13 cellular contexts compared by ENCODE assay signal in the genomic region with DNA sequence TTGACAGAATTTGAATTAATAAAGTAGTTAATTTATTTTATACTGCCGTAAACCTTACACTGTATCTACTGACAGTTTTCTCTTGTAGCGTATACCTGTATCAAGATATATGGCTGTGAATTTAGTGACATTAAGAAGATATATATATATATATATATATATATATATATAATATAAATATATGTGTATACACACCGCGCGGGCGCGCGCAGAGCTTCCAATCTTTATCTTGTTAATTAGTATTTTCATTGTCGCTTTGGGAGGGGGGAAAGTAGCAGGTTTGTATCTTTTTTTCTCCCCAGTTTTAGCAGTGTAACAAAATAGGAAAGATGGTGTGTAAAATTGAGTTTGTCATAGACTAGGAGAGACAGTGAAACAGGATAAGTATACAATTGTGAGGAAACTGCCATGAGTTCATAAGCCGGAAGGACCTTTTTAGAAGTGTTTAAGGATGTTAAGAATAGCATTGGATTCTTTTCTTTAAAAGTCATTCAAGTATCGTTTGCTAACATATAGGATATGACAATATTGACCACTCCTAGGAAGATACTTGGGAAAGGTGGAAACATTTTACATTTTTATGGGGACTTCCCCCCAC. TPM values are rescaled to one million over a fixed set of nuclear protein-coding genes. Genes with fewer than 3 reads are reported as not detected.
DNase-seq lines count a peak whose midpoint lies in the region; ATAC-seq, FAIRE-seq and TF ChIP-seq lines count a peak whose summit lies in the region.
"Had no signal": no experiment of that assay in that cellular context is flagged by ENCODE, and none has a peak within 500 bp of the region (broad histone marks: within the 10 kb centered on the region; RNA-seq: fewer than 3 reads in every experiment).

No MANE protein-coding gene starts in this region.

- no peaks in the 10 kb centered on the region for H4K20me1 ChIP-seq in keratinocyte (ENCODE audit: control insufficient read depth, extremely low read depth, insufficient read depth, low read length)

- CTCF ChIA-PET in T-cell (lab: Charles Lee): no interaction called here

- peak overlapping the region in 9 of 10 donors; percentile 52 to 95 (median 79) for H3K4me3 ChIP-seq in heart right ventricle
- peak overlapping the region; percentile 78 to 95 (median 91) for H3K4me3 ChIP-seq in keratinocyte (ENCODE audit: control insufficient read depth in 2 of 3, extremely low read depth in 1 of 3, insufficient read depth in 2 of 3, low read depth in 1 of 3, low read length in 3 of 3)

- no peak for ATAC-seq in heart right ventricle
- ATAC-seq in left ventricle myocardium superior: no peak
- ATAC-seq in T-cell (replicated peaks in 1 of 4): no peak
- no peak for ATAC-seq in GM18867 (IDR thresholded peaks at IDR 0.05; ENCODE audit: unreplicated experiment)

- peak overlapping the region; percentile 32 to 91 (median 53) for H3K4me3 Mint-ChIP-seq in T-cell

- H3K4me2 ChIP-seq in keratinocyte (ENCODE audit: control insufficient read depth, extremely low read depth, insufficient read depth, low read depth, low read length): peak overlapping the region; percentile 94

- FAIRE-seq in keratinocyte (lab: Jason Lieb, UNC): peak; percentile 60

- peaks cover 0 to 6% (median 0%) of the 10 kb centered on the region in 9 donors for H3K36me3 ChIP-seq in heart right ventricle
- H3K36me3 ChIP-seq in keratinocyte (ENCODE audit: control insufficient read depth in 2 of 2, extremely low read depth in 1 of 2, insufficient read depth in 2 of 2, low read length in 2 of 2): peaks cover 2 to 5% of the 10 kb centered on the region in 2 experiments

- WGBS in heart right ventricle, 2 donors: 43 to 47% methylated on average over 11 of the region's 11 CpGs

- H3K4me1 ChIP-seq in heart right ventricle: peaks cover 0 to 74% (median 58%) of the 10 kb centered on the region in 9 donors
- H3K4me1 ChIP-seq in keratinocyte (ENCODE audit: control insufficient read depth, extremely low read depth, insufficient read depth, low read length): peaks cover 21% of the 10 kb centered on the region

- peaks cover 0 to 3% (median 0%) of the 10 kb centered on the region in 3 donors for H3K9me3 Mint-ChIP-seq in T-cell

- H3K27ac ChIP-seq in heart right ventricle (peak overlapping the region in 8 of 10 donors; percentile 15 to 99 (median 97)), keratinocyte (ENCODE audit: control insufficient read depth, insufficient read depth, low read length) (peak overlapping the region; percentile 95)

- POLR2A ChIA-PET in T-cell (lab: Charles Lee): no interaction called here

- no peak overlapping the region for H3K27ac Mint-ChIP-seq in T-cell

- peaks cover 19% of the 10 kb centered on the region for H3K36me3 Mint-ChIP-seq in T-cell

- H3K27me3 ChIP-seq in heart right ventricle (peaks cover 0 to 13% (median 0%) of the 10 kb centered on the region in 7 donors), keratinocyte (ENCODE audit: control insufficient read depth, extremely low read depth, insufficient read depth, low read length) (no peaks in the 10 kb centered on the region)

- peak overlapping the region; percentile 95 for H3K9ac ChIP-seq in keratinocyte (ENCODE audit: control insufficient read depth, extremely low read depth, insufficient read depth, low read length)

- peaks cover 0 to 3% (median 0%) of the 10 kb centered on the region in 11 donors for H3K9me3 ChIP-seq in heart right ventricle
- H3K9me3 ChIP-seq in keratinocyte (ENCODE audit: control insufficient read depth, low read depth, low read length): no peaks in the 10 kb centered on the region

- intact Hi-C loops in heart right ventricle (cut with DNase I): loop anchor here in 1 of 10 donors (5.0 kb wide), 1 partner anchor 46 kb away; no protein-coding TSS in a partner anchor
- intact Hi-C loops in left ventricle myocardium superior (cut with micrococcal nuclease): no loop called here

- H3K9me1 ChIP-seq in keratinocyte (ENCODE audit: control insufficient read depth, extremely low read depth, insufficient read depth, low read length): no peaks in the 10 kb centered on the region

- H3K27me3 Mint-ChIP-seq in T-cell: no peaks in the 10 kb centered on the region

- peak overlapping the region; percentile 51 for H2AFZ ChIP-seq in keratinocyte (ENCODE audit: control insufficient read depth, low read length)

- TF ChIP-seq CTCF in heart right ventricle (IDR thresholded peaks at IDR 0.05) (no peak), keratinocyte (optimal IDR thresholded peaks at IDR 0.05 in 1 of 3, IDR thresholded peaks at IDR 0.05 in 1 of 3, conservative IDR thresholded peaks at IDR 0.05 in 1 of 3; ENCODE audit: extremely low read depth in 1 of 3, insufficient read depth in 2 of 3, low read length in 3 of 3) (no peak)

- H3K79me2 ChIP-seq in keratinocyte (ENCODE audit: control insufficient read depth, insufficient read depth, low read length): peaks cover 58% of the 10 kb centered on the region

- peaks cover 58 to 68% (median 59%) of the 10 kb centered on the region in 3 donors for H3K4me1 Mint-ChIP-seq in T-cell

- dilution Hi-C loops in keratinocyte (cut with MboI; ENCODE audit: extremely low pct_ligation_motif_present, low sequenced_read_pairs): no loop called here

- DNase-seq in heart right ventricle (no peak), left ventricle myocardium superior (no peak), T-cell (no peak), keratinocyte (ENCODE audit: low read depth, low spot score) (no peak), superior temporal gyrus (ENCODE audit: extremely low spot score) (peak; percentile 50), EL (no peak)
- no peak for DNase-seq in activated CD8-positive, alpha-beta memory T cell treated with anti-CD3 and anti-CD28 coated beads, Interleukin-2, amount 50 U/mL, for 4 hours
- DNase-seq: activated CD4-positive, alpha-beta T cell treated with anti-CD3 and anti-CD28 coated beads, Interleukin-2, amount 50 U/mL, for 1 hour; activated naive CD4-positive, alpha-beta T cell treated with anti-CD3 and anti-CD28 coated beads, Interleukin-2, amount 50 U/mL, for 16 hours; AML-193; cortex of kidney; NCI-H1092 treated with DMSO at 0.1 percent for 48 hours had no signal

RNA-seq across cellular contexts. Expression of gene PLEKHA1, which starts 2.0 kb away (rescaled TPM):
- 10 to 100 TPM; 42.2 to 72.9 (median 50.2) TPM for total RNA-seq in heart right ventricle
- polyA plus RNA-seq in heart right ventricle: 10 to 100 TPM; 16.7 to 28.5 TPM
- total RNA-seq in left ventricle myocardium superior: 71.1 TPM
- 10 to 100 TPM; 36.8 to 58.6 (median 40.5) TPM for total RNA-seq in T-cell
- polyA plus RNA-seq in keratinocyte: 52.8 to 66.7 TPM (median 55.8 TPM) in 3 replicates
- 39.8 TPM for polyA plus RNA-seq in keratinocyte (2011; ENCODE audit: low read depth)
- 46.8 and 78.7 TPM in 2 replicates for polyA plus RNA-seq in keratinocyte (2011; cell fraction: cytosol; rRNA removed)
- polyA plus RNA-seq in keratinocyte (2011; cell fraction: nucleus; rRNA removed): 46.9 and 63.2 TPM in 2 replicates
- 40.4 and 50.6 TPM in 2 replicates for polyA plus RNA-seq in keratinocyte (2012; ENCODE audit: low replicate concordance)
- polyA minus RNA-seq in keratinocyte: 10.3 to 99.6 TPM (median 53.0 TPM) in 3 replicates
- 47.4 TPM for polyA minus RNA-seq in keratinocyte (2011; cell fraction: cytosol; rRNA and poly(A)+ RNA removed)
- polyA minus RNA-seq in keratinocyte (2011; cell fraction: nucleus; rRNA and poly(A)+ RNA removed): 28.8 and 63.1 TPM in 2 replicates
